ENCODE assay signal across 13 cellular contexts in genomic region chr1:9440763-9441194, GRCh38.
DNase-seq lines count a peak whose midpoint lies in the region; ATAC-seq and TF ChIP-seq lines count a peak whose summit lies in the region.
"Had no signal": no experiment of that assay in that cellular context is flagged by ENCODE, and none has a peak within 500 bp of the region (broad histone marks: within the 10 kb centered on the region; RNA-seq: fewer than 3 reads in every experiment).

No MANE protein-coding gene starts in this region.

- peak overlapping the region; percentile 100 for H3K27ac Mint-ChIP-seq in mesothelial cell of epicardium
- peak overlapping the region in 1 of 2 donors; percentile 67 for H3K27ac Mint-ChIP-seq in stimulated activated naive CD8-positive, alpha-beta T cell treated with anti-CD3 and anti-CD28 coated beads, Interleukin-15, amount 100 ng/mL, for 72 hours
- H3K27ac Mint-ChIP-seq in immature natural killer cell = no peak overlapping the region
- H3K27ac Mint-ChIP-seq: activated CD4-positive, alpha-beta T cell treated with anti-CD3 and anti-CD28 coated beads, Interleukin-2, amount 10 ng/mL, durations not matched to agents 24 days and 14 days; GM23338 had no signal

- no peaks in the 10 kb centered on the region for H3K36me3 Mint-ChIP-seq in mesothelial cell of epicardium
- no peaks in the 10 kb centered on the region for H3K36me3 Mint-ChIP-seq in immature natural killer cell

- DNase-seq in SK-MEL-5 (ENCODE audit: low read depth, low spot score) (peak; percentile 55), Right ventricle myocardium superior (peak; percentile 75), mesothelial cell of epicardium (ENCODE audit: low spot score in 2 of 2, unreplicated experiment in 2 of 2) (no peak), immature natural killer cell (no peak), DMS79 treated with DMSO at 0.1 percent for 48 hours (lab: John Stamatoyannopoulos, UW) (no peak)
- no peak for DNase-seq in stimulated activated naive CD8-positive, alpha-beta T cell treated with anti-CD3 and anti-CD28 coated beads, Interleukin-15, amount 100 ng/mL, for 72 hours
- DNase-seq: activated CD4-positive, alpha-beta T cell treated with anti-CD3 and anti-CD28 coated beads, Interleukin-2, amount 10 ng/mL, durations not matched to agents 24 days and 14 days; cortex of kidney; stimulated activated CD4-positive, alpha-beta T cell treated with anti-CD3 and anti-CD28 coated beads, Interleukin-2, amount 100 ng/mL, for 24 hours had no signal

- ATAC-seq in Right ventricle myocardium superior (ENCODE audit: poor library complexity) (peak; percentile 78), GM21360 (IDR thresholded peaks at IDR 0.05; ENCODE audit: unreplicated experiment) (no peak)
- no peak for ATAC-seq in stimulated activated naive CD8-positive, alpha-beta T cell treated with anti-CD3 and anti-CD28 coated beads, Interleukin-15, amount 100 ng/mL, for 72 hours

- H3K27me3 ChIP-seq in stomach smooth muscle (ENCODE audit: control insufficient read depth in 1 of 2, insufficient read depth in 2 of 2, low read length in 2 of 2) = no peaks in the 10 kb centered on the region

- H3K9me3 Mint-ChIP-seq in mesothelial cell of epicardium (no peaks in the 10 kb centered on the region), immature natural killer cell (no peaks in the 10 kb centered on the region)
- H3K9me3 Mint-ChIP-seq in stimulated activated naive CD8-positive, alpha-beta T cell treated with anti-CD3 and anti-CD28 coated beads, Interleukin-15, amount 100 ng/mL, for 72 hours = no peaks in the 10 kb centered on the region
- H3K9me3 Mint-ChIP-seq: activated CD4-positive, alpha-beta T cell treated with anti-CD3 and anti-CD28 coated beads, Interleukin-2, amount 10 ng/mL, durations not matched to agents 24 days and 14 days; GM23338 had no signal

- peaks cover 28% of the 10 kb centered on the region for H3K4me1 ChIP-seq in stomach smooth muscle (ENCODE audit: control insufficient read depth, insufficient read depth, low read length)

- TF ChIP-seq CTCF in mesothelial cell of epicardium (IDR thresholded peaks at IDR 0.05; ENCODE audit: unreplicated experiment) = no peak

- H3K9me3 ChIP-seq in stomach smooth muscle (ENCODE audit: control insufficient read depth in 2 of 2, low read length in 2 of 2) = no peaks in the 10 kb centered on the region
- H3K9me3 ChIP-seq: prostate gland had no signal

- intact Hi-C loops in Right ventricle myocardium superior (cut with DNase I) = no loop called here

- peak overlapping the region; percentile 76 for H3K27ac ChIP-seq in stomach smooth muscle (ENCODE audit: low read length)

- H3K9ac ChIP-seq in stomach smooth muscle (ENCODE audit: low read length in 2 of 2) = no peak overlapping the region

- peaks cover 50% of the 10 kb centered on the region for H3K4me1 Mint-ChIP-seq in mesothelial cell of epicardium
- H3K4me1 Mint-ChIP-seq in stimulated activated naive CD8-positive, alpha-beta T cell treated with anti-CD3 and anti-CD28 coated beads, Interleukin-15, amount 100 ng/mL, for 72 hours = no peaks in the 10 kb centered on the region
- H3K4me1 Mint-ChIP-seq in immature natural killer cell = no peaks in the 10 kb centered on the region
- H3K4me1 Mint-ChIP-seq: activated CD4-positive, alpha-beta T cell treated with anti-CD3 and anti-CD28 coated beads, Interleukin-2, amount 10 ng/mL, durations not matched to agents 24 days and 14 days had no signal

- H3K36me3 ChIP-seq in stomach smooth muscle (ENCODE audit: control insufficient read depth in 2 of 2, insufficient read depth in 2 of 2, low read length in 2 of 2) = no peaks in the 10 kb centered on the region
- H3K36me3 ChIP-seq: prostate gland had no signal

- H3K4me3 Mint-ChIP-seq in mesothelial cell of epicardium (no peak overlapping the region), immature natural killer cell (no peak overlapping the region)
- H3K4me3 Mint-ChIP-seq in stimulated activated naive CD8-positive, alpha-beta T cell treated with anti-CD3 and anti-CD28 coated beads, Interleukin-15, amount 100 ng/mL, for 72 hours = no peak overlapping the region
- H3K4me3 Mint-ChIP-seq: activated CD4-positive, alpha-beta T cell treated with anti-CD3 and anti-CD28 coated beads, Interleukin-2, amount 10 ng/mL, durations not matched to agents 24 days and 14 days; GM23338 had no signal

- in situ Hi-C loops in SK-MEL-5 (cut with HindIII; ENCODE audit: low pct_unique_long_range_greater_than_20kb, low sequenced_read_pairs) = no loop called here

- H3K27me3 Mint-ChIP-seq in mesothelial cell of epicardium (ENCODE audit: low read depth) (no peaks in the 10 kb centered on the region), immature natural killer cell (ENCODE audit: low read depth in 3 of 3) (peaks cover 8 to 18% (median 14%) of the 10 kb centered on the region in 3 donors)
- H3K27me3 Mint-ChIP-seq in stimulated activated naive CD8-positive, alpha-beta T cell treated with anti-CD3 and anti-CD28 coated beads, Interleukin-15, amount 100 ng/mL, for 72 hours = peaks cover 12% of the 10 kb centered on the region

- H3K4me3 ChIP-seq in stomach smooth muscle (ENCODE audit: low read length in 2 of 2) = no peak overlapping the region
- H3K4me3 ChIP-seq: GM23338, prostate gland had no signal

Comparison
In these comparisons a context has a peak if more than half of its experiments do, and no peak if none do; other contexts are left out.
1. DNase-seq: peak in SK-MEL-5 (single experiment) and Right ventricle myocardium superior (single experiment); none in mesothelial cell of epicardium (0 of 2), stimulated activated naive CD8-positive, alpha-beta T cell treated with anti-CD3 and anti-CD28 coated beads, Interleukin-15, amount 100 ng/mL, for 72 hours (0 of 2), immature natural killer cell (0 of 3) and DMS79 treated with DMSO at 0.1 percent for 48 hours (single experiment).